ENCODE assay signal across 4 cellular contexts in genomic region chr18:47721876-47722275, GRCh38.
"Had no signal": no experiment of that assay in that cellular context is flagged by ENCODE, and none has a peak within 500 bp of the region (broad histone marks: within the 10 kb centered on the region; RNA-seq: fewer than 3 reads in every experiment).

No MANE protein-coding gene starts in this region.

- H3K4me3 Mint-ChIP-seq: GM23338, H9 had no signal

- H3K9me3 Mint-ChIP-seq: GM23338, H9 had no signal

- H3K27ac Mint-ChIP-seq: GM23338, H9 had no signal

- H3K4me3 ChIP-seq: GM23338 had no signal

- H3K4me2 ChIP-seq: GM23338 had no signal

- ATAC-seq: GM23338 had no signal

- DNase-seq: H9, HCEC 1CT, IMR-90 had no signal

- H2AFZ ChIP-seq: GM23338 had no signal

- H3K4me1 Mint-ChIP-seq: GM23338, H9 had no signal
